In genomic region chr15:40128746-40129660, GRCh38 we compare ENCODE assay signal across 31 cellular contexts. TPM values are rescaled to one million over a fixed set of nuclear protein-coding genes. Genes with fewer than 3 reads are reported as not detected.
DNase-seq lines count a peak whose midpoint lies in the region; ATAC-seq and TF ChIP-seq lines count a peak whose summit lies in the region.
"Had no signal": no experiment of that assay in that cellular context is flagged by ENCODE, and none has a peak within 500 bp of the region (broad histone marks: within the 10 kb centered on the region; RNA-seq: fewer than 3 reads in every experiment).

No MANE protein-coding gene starts in this region.

- H3K4me3 ChIP-seq in mucosa of descending colon (no peak overlapping the region), A673 (ENCODE audit: low read depth, low read length, poor library complexity, severe bottlenecking) (no peak overlapping the region)
- H3K4me3 ChIP-seq: breast epithelium, left lung, pancreas, right atrium auricular region, spleen, tibial artery had no signal

- H3K4me1 Mint-ChIP-seq in activated CD4-positive, alpha-beta memory T cell treated with anti-CD3 and anti-CD28 coated beads, Interleukin-2, amount 10 ng/mL, durations not matched to agents 7 days and 5 days = no peaks in the 10 kb centered on the region
- H3K4me1 Mint-ChIP-seq: CD14-positive monocyte, nephron progenitor cell had no signal

- H3K9me3 ChIP-seq in mucosa of descending colon = no peaks in the 10 kb centered on the region
- no peaks in the 10 kb centered on the region for H3K9me3 ChIP-seq in A673 (ENCODE audit: low read depth, low read length, poor library complexity, severe bottlenecking)
- H3K9me3 ChIP-seq: breast epithelium, left lung, pancreas, right atrium auricular region, SK-N-SH, spleen, tibial artery had no signal

- H3K4me1 ChIP-seq in mucosa of descending colon (ENCODE audit: low read depth) (no peaks in the 10 kb centered on the region), A673 (ENCODE audit: insufficient read depth, low read length, poor library complexity, severe bottlenecking) (no peaks in the 10 kb centered on the region)
- H3K4me1 ChIP-seq: breast epithelium, left lung, right atrium auricular region, spleen, tibial artery had no signal

- no peaks in the 10 kb centered on the region for H3K36me3 Mint-ChIP-seq in activated CD4-positive, alpha-beta memory T cell treated with anti-CD3 and anti-CD28 coated beads, Interleukin-2, amount 10 ng/mL, durations not matched to agents 7 days and 5 days (ENCODE audit: low read depth)
- H3K36me3 Mint-ChIP-seq: CD14-positive monocyte had no signal

- no peak overlapping the region for H3K27ac ChIP-seq in A673 (ENCODE audit: low read depth, low read length, poor library complexity, severe bottlenecking)
- H3K27ac ChIP-seq: breast epithelium, foreskin keratinocyte, left lung, pancreas, right atrium auricular region, RWPE1, spleen, tibial artery, VCaP had no signal

- DNase-seq in activated CD8-positive, alpha-beta memory T cell treated with anti-CD3 and anti-CD28 coated beads, Interleukin-2, amount 50 U/mL, for 48 hours = peak; percentile 46
- no peak for DNase-seq in activated CD8-positive, alpha-beta memory T cell treated with anti-CD3 and anti-CD28 coated beads, Interleukin-2, amount 50 U/mL, for 4 hours
- DNase-seq in KBM-7 = peak; percentile 41
- peak; percentile 38 for DNase-seq in activated CD4-positive, alpha-beta memory T cell treated with anti-CD3 and anti-CD28 coated beads, Interleukin-2, amount 10 ng/mL, durations not matched to agents 7 days and 5 days
- no peak for DNase-seq in mucosa of descending colon
- no peak for DNase-seq in A673 (ENCODE audit: low spot score)
- DNase-seq: activated effector memory CD4-positive, alpha-beta T cell treated with Interleukin-2 at 50 U/mL for 16 hours; amygdala; effector memory CD4-positive, alpha-beta T cell; EL; foreskin keratinocyte; KG1; left lung; NCI-H2171; NCI-H524; nephron progenitor cell; pancreas; SK-N-SH; spleen; stimulated activated CD4-positive, alpha-beta T cell treated with anti-CD3 and anti-CD28 coated beads, Interleukin-4, amount 100 ng/mL, for 1 hour; tibial artery had no signal

- H3K27ac Mint-ChIP-seq in activated CD4-positive, alpha-beta memory T cell treated with anti-CD3 and anti-CD28 coated beads, Interleukin-2, amount 10 ng/mL, durations not matched to agents 7 days and 5 days = no peak overlapping the region
- H3K27ac Mint-ChIP-seq: nephron progenitor cell; stimulated activated naive CD8-positive, alpha-beta T cell treated with anti-CD3 and anti-CD28 coated beads, Interleukin-15, Interleukin-2, amounts not matched to agents 100 ng/mL and 50 ng/mL, for 24 hours; T-helper 2 cell treated with Interferon-gamma antibody and Interleukin-4, amounts not matched to agents 5 μg/mL and 100 μg/mL, for 36 hours had no signal

- CTCF ChIA-PET in activated CD4-positive, alpha-beta memory T cell treated with anti-CD3 and anti-CD28 coated beads, Interleukin-2, amount 10 ng/mL, durations not matched to agents 7 days and 5 days (lab: Charles Lee) = no interaction called here
- CTCF ChIA-PET in A673 (lab: Charles Lee) = no interaction called here

- intact Hi-C loops in mucosa of descending colon (cut with DNase I, micrococcal nuclease) (no loop called here), A673 (cut with micrococcal nuclease; ENCODE audit: unreplicated experiment) (no loop called here)

- in situ Hi-C loops in KBM-7 (cut with MboI; ENCODE audit: low pct_unique_long_range_greater_than_20kb, low sequenced_read_pairs) = no loop called here

- TF ChIP-seq CTCF in mucosa of descending colon (IDR thresholded peaks at IDR 0.05) (no peak), A673 (conservative IDR thresholded peaks at IDR 0.05; ENCODE audit: low read depth, low read length) (no peak)

- H3K27me3 ChIP-seq in A673 (replicated peaks; ENCODE audit: insufficient read depth, low read depth, low read length, poor library complexity) = peaks cover 13% of the 10 kb centered on the region
- H3K27me3 ChIP-seq: breast epithelium, foreskin keratinocyte, left lung, right atrium auricular region had no signal

- no peaks in the 10 kb centered on the region for H3K36me3 ChIP-seq in mucosa of descending colon (ENCODE audit: low read depth)
- no peaks in the 10 kb centered on the region for H3K36me3 ChIP-seq in A673 (ENCODE audit: insufficient read depth, low read length, poor library complexity, severe bottlenecking)
- H3K36me3 ChIP-seq: breast epithelium, left lung, pancreas, right atrium auricular region, spleen, tibial artery had no signal

- ATAC-seq in mucosa of descending colon = peak; percentile 18
- ATAC-seq in HG03457 (IDR thresholded peaks at IDR 0.05; ENCODE audit: unreplicated experiment) = no peak
- no peak for ATAC-seq in HG02763 (IDR thresholded peaks at IDR 0.05; ENCODE audit: unreplicated experiment)
- ATAC-seq: esophagus mucosa, foreskin keratinocyte, left lung, pancreas had no signal

- no peaks in the 10 kb centered on the region for H3K27me3 Mint-ChIP-seq in activated CD4-positive, alpha-beta memory T cell treated with anti-CD3 and anti-CD28 coated beads, Interleukin-2, amount 10 ng/mL, durations not matched to agents 7 days and 5 days

- no TSS peak for BruUV-seq in A673 (replicated peaks; lab: Mats Ljungman, UMichigan)

- POLR2A ChIA-PET in activated CD4-positive, alpha-beta memory T cell treated with anti-CD3 and anti-CD28 coated beads, Interleukin-2, amount 10 ng/mL, durations not matched to agents 7 days and 5 days (lab: Charles Lee) = interaction anchor here (1.0 to 1.3 kb wide), 2 partner anchors 33 to 79 kb away, joined by 3 read pairs; no protein-coding TSS in a partner anchor
- POLR2A ChIA-PET in A673 (lab: Charles Lee; ENCODE audit: low non-redundant PET) = no interaction called here

- H3K9me3 Mint-ChIP-seq in activated CD4-positive, alpha-beta memory T cell treated with anti-CD3 and anti-CD28 coated beads, Interleukin-2, amount 10 ng/mL, durations not matched to agents 7 days and 5 days = no peaks in the 10 kb centered on the region
- H3K9me3 Mint-ChIP-seq: CD14-positive monocyte; nephron progenitor cell; stimulated activated naive CD8-positive, alpha-beta T cell treated with anti-CD3 and anti-CD28 coated beads, Interleukin-15, Interleukin-2, amounts not matched to agents 100 ng/mL and 50 ng/mL, for 24 hours; T-helper 2 cell treated with Interferon-gamma antibody and Interleukin-4, amounts not matched to agents 5 μg/mL and 100 μg/mL, for 36 hours had no signal

- no peak overlapping the region for H3K4me3 Mint-ChIP-seq in activated CD4-positive, alpha-beta memory T cell treated with anti-CD3 and anti-CD28 coated beads, Interleukin-2, amount 10 ng/mL, durations not matched to agents 7 days and 5 days
- H3K4me3 Mint-ChIP-seq: CD14-positive monocyte; nephron progenitor cell; stimulated activated naive CD8-positive, alpha-beta T cell treated with anti-CD3 and anti-CD28 coated beads, Interleukin-15, Interleukin-2, amounts not matched to agents 100 ng/mL and 50 ng/mL, for 24 hours; T-helper 2 cell treated with Interferon-gamma antibody and Interleukin-4, amounts not matched to agents 5 μg/mL and 100 μg/mL, for 36 hours had no signal

RNA-seq across cellular contexts. Expression of gene BMF, which starts 20.3 kb away (rescaled TPM):
- 10 to 100 TPM; 25.7 to 30.2 TPM for total RNA-seq in activated CD4-positive, alpha-beta memory T cell treated with anti-CD3 and anti-CD28 coated beads, Interleukin-2, amount 10 ng/mL, durations not matched to agents 7 days and 5 days
- total RNA-seq in mucosa of descending colon = 10 to 100 TPM; 12.6 to 32.1 (median 28.7) TPM
- 18.5 and 29.9 TPM in 2 replicates for total RNA-seq in A673 (2021)

RNA-seq across cellular contexts. Expression of gene BUB1B, which starts 31.9 kb away (rescaled TPM):
- total RNA-seq in activated CD4-positive, alpha-beta memory T cell treated with anti-CD3 and anti-CD28 coated beads, Interleukin-2, amount 10 ng/mL, durations not matched to agents 7 days and 5 days = 10 to 100 TPM; 73.2 to 73.8 TPM
- total RNA-seq in mucosa of descending colon (10 to 100 TPM in 1 of 3 donors, 1 to 10 TPM in 2; 5.0 to 13.6 (median 5.1) TPM), A673 (2021) (190 and 196 TPM in 2 replicates)

Comparison
In these comparisons a context has a peak if more than half of its experiments do, and no peak if none do; other contexts are left out.
1. DNase-seq: peak in activated CD8-positive, alpha-beta memory T cell treated with anti-CD3 and anti-CD28 coated beads, Interleukin-2, amount 50 U/mL, for 48 hours (single experiment), KBM-7 (single experiment) and activated CD4-positive, alpha-beta memory T cell treated with anti-CD3 and anti-CD28 coated beads, Interleukin-2, amount 10 ng/mL, durations not matched to agents 7 days and 5 days (single experiment); none in activated CD8-positive, alpha-beta memory T cell treated with anti-CD3 and anti-CD28 coated beads, Interleukin-2, amount 50 U/mL, for 4 hours (single experiment), mucosa of descending colon (0 of 3) and A673 (single experiment).
2. RNA of gene BUB1B, which starts 31.9 kb away (total RNA-seq): 190 to 196 TPM in A673 and 73.2 to 73.8 TPM in activated CD4-positive, alpha-beta memory T cell treated with anti-CD3 and anti-CD28 coated beads, Interleukin-2, amount 10 ng/mL, durations not matched to agents 7 days and 5 days; 5.0 to 13.6 TPM in mucosa of descending colon; every median in the first group is over 4 times any median in the second.